In the genomic region with DNA sequence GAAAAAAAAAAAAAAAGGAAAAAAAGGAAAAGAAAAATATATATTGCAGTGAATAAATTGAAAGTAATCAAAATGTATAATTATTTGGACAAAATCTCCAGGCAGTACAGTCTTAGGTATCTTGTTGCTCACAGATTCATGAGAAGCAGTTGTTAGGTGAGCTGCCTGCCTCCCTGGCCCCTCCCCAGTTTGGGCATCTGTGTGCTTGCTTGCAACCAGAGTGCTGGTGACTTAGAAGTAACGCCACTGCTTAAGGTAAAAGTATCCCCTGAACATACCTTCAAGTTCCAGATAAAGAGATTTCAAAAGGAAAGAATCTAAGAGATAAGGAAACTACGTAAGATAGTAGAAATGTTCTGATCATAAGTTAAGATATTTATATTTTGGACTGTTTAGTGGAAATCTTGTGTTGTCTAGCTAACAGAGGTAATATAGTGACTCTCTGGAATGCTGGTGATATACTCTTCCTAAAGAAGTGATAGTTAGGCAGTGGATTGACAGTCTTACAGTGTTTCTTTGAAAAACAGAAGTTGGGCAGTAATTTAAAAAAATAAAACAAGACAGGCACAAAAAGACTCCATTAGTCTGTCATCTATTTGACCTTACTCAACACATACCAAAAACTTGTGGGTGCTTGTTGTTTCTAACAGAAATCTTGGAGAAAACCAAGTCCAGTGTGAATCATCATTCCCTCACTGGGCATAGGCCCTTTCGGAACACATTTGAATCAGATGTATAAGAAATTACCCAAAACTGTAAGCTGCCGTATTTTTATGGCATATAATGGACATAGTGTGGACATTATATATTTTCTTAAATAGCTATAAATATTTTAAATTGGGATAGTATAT, we compare ENCODE assay signal across 24 cellular contexts. TPM values are rescaled to one million over a fixed set of nuclear protein-coding genes. Genes with fewer than 3 reads are reported as not detected.
A peak's percentile ranks its signal among the peaks of the same experiment; 100 is the strongest.
DNase-seq lines count a peak whose midpoint lies in the region; ATAC-seq and TF ChIP-seq lines count a peak whose summit lies in the region.
"Had no signal": no experiment of that assay in that cellular context is flagged by ENCODE, and none has a peak within 500 bp of the region (broad histone marks: within the 10 kb centered on the region; RNA-seq: fewer than 3 reads in every experiment).

No MANE protein-coding gene starts in this region.

- H3K4me1 ChIP-seq in ACC112 (ENCODE audit: control insufficient read depth, insufficient read depth, low read length, unreplicated experiment) (peaks cover 36% of the 10 kb centered on the region), HEK293 (ENCODE audit: control insufficient read depth, insufficient read depth, low read length) (no peaks in the 10 kb centered on the region), foreskin keratinocyte (peaks cover 40% of the 10 kb centered on the region)
- H3K4me1 ChIP-seq: uterus had no signal

- no peak overlapping the region for H3K27ac Mint-ChIP-seq in activated T-helper 2 cell treated with anti-CD3 and anti-CD28 coated beads, Interferon-gamma antibody, Interleukin-2, Interleukin-4, amounts not matched to agents 10 μg/mL and 5 μg/mL and 100 μg/mL, durations not matched to agents 14 hours and 24 hours and 36 hours
- H3K27ac Mint-ChIP-seq: activated naive CD8-positive, alpha-beta T cell; stimulated activated naive CD8-positive, alpha-beta T cell treated with anti-CD3 and anti-CD28 coated beads, Interleukin-15, amount 100 ng/mL, for 72 hours had no signal

- in situ Hi-C loops in astrocyte of the spinal cord (cut with HindIII; ENCODE audit: low sequenced_read_pairs), result no loop called here

- peaks cover 1% of the 10 kb centered on the region for H3K4me1 Mint-ChIP-seq in activated T-helper 2 cell treated with anti-CD3 and anti-CD28 coated beads, Interferon-gamma antibody, Interleukin-2, Interleukin-4, amounts not matched to agents 10 μg/mL and 5 μg/mL and 100 μg/mL, durations not matched to agents 14 hours and 24 hours and 36 hours (ENCODE audit: low read depth)
- H3K4me1 Mint-ChIP-seq: stimulated activated naive CD8-positive, alpha-beta T cell treated with anti-CD3 and anti-CD28 coated beads, Interleukin-15, amount 100 ng/mL, for 72 hours had no signal

- intact Hi-C loops in activated T-helper 2 cell treated with anti-CD3 and anti-CD28 coated beads, Interferon-gamma antibody, Interleukin-2, Interleukin-4, amounts not matched to agents 10 μg/mL and 5 μg/mL and 100 μg/mL, durations not matched to agents 14 hours and 24 hours and 36 hours (cut with micrococcal nuclease), result no loop called here

- H3K4me3 ChIP-seq in ACC112 (ENCODE audit: low read depth, low read length), result no peak overlapping the region
- H3K4me3 ChIP-seq in HEK293 (ENCODE audit: low read depth, low read length), result no peak overlapping the region
- H3K4me3 ChIP-seq in astrocyte of the spinal cord (ENCODE audit: low read depth, low read length), result no peak overlapping the region
- H3K4me3 ChIP-seq: uterus had no signal

- H3K36me3 ChIP-seq in ACC112 (ENCODE audit: insufficient read depth, low read length), result no peaks in the 10 kb centered on the region
- H3K36me3 ChIP-seq in HEK293 (ENCODE audit: control insufficient read depth in 2 of 2, insufficient read depth in 1 of 2, low read length in 2 of 2), result no peaks in the 10 kb centered on the region
- H3K36me3 ChIP-seq: uterus had no signal

- no peaks in the 10 kb centered on the region for H3K27me3 ChIP-seq in ACC112 (ENCODE audit: insufficient read depth, low read length)
- H3K27me3 ChIP-seq in foreskin keratinocyte, result no peaks in the 10 kb centered on the region
- H3K27me3 ChIP-seq: uterus had no signal

- POLR2A ChIA-PET in HEK293 (lab: Yijun Ruan, JAX), result no interaction called here

- H3K9me3 Mint-ChIP-seq in activated T-helper 2 cell treated with anti-CD3 and anti-CD28 coated beads, Interferon-gamma antibody, Interleukin-2, Interleukin-4, amounts not matched to agents 10 μg/mL and 5 μg/mL and 100 μg/mL, durations not matched to agents 14 hours and 24 hours and 36 hours, result no peaks in the 10 kb centered on the region
- H3K9me3 Mint-ChIP-seq: stimulated activated naive CD8-positive, alpha-beta T cell treated with anti-CD3 and anti-CD28 coated beads, Interleukin-15, amount 100 ng/mL, for 72 hours had no signal

- peak; percentile 59 for DNase-seq in astrocyte of the spinal cord (ENCODE audit: low read depth, low spot score)
- peak; percentile 73 to 88 for DNase-seq in foreskin keratinocyte
- no peak for DNase-seq in activated T-helper 2 cell treated with anti-CD3 and anti-CD28 coated beads, Interferon-gamma antibody, Interleukin-2, Interleukin-4, amounts not matched to agents 10 μg/mL and 5 μg/mL and 100 μg/mL, durations not matched to agents 14 hours and 24 hours and 36 hours (ENCODE audit: low spot score)
- DNase-seq in GF-D8 (lab: John Stamatoyannopoulos, UW), result no peak
- DNase-seq: ACHN; activated CD4-positive, alpha-beta T cell treated with anti-CD3 and anti-CD28 coated beads for 1 hour; cerebellar nuclear complex; hippocampal formation; KG1; left colon; NCI-H1436 treated with DMSO at 0.1 percent for 48 hours; NCI-H446; posterior cingulate gyrus; Right ventricle myocardium superior; stimulated activated CD4-positive, alpha-beta T cell treated with anti-CD3 and anti-CD28 coated beads, Interleukin-12 subunit alpha, Interleukin-12 subunit beta, amount 100 ng/mL, for 4 hours; stimulated activated naive CD8-positive, alpha-beta T cell treated with anti-CD3 and anti-CD28 coated beads, Interleukin-15, amount 100 ng/mL, for 72 hours; uterus had no signal

- H3K27me3 Mint-ChIP-seq in activated T-helper 2 cell treated with anti-CD3 and anti-CD28 coated beads, Interferon-gamma antibody, Interleukin-2, Interleukin-4, amounts not matched to agents 10 μg/mL and 5 μg/mL and 100 μg/mL, durations not matched to agents 14 hours and 24 hours and 36 hours (ENCODE audit: low read depth), result no peaks in the 10 kb centered on the region
- H3K27me3 Mint-ChIP-seq: activated naive CD8-positive, alpha-beta T cell; stimulated activated naive CD8-positive, alpha-beta T cell treated with anti-CD3 and anti-CD28 coated beads, Interleukin-15, amount 100 ng/mL, for 72 hours had no signal

- TF ChIP-seq CTCF in HEK293 (tag by site-specific recombination; IDR thresholded peaks at IDR 0.05) (no peak), astrocyte of the spinal cord (IDR thresholded peaks at IDR 0.05; ENCODE audit: low read depth, low read length) (no peak), foreskin keratinocyte (conservative IDR thresholded peaks at IDR 0.05) (no peak)

- H3K36me3 Mint-ChIP-seq in activated T-helper 2 cell treated with anti-CD3 and anti-CD28 coated beads, Interferon-gamma antibody, Interleukin-2, Interleukin-4, amounts not matched to agents 10 μg/mL and 5 μg/mL and 100 μg/mL, durations not matched to agents 14 hours and 24 hours and 36 hours (ENCODE audit: low read depth), result no peaks in the 10 kb centered on the region

- ATAC-seq in foreskin keratinocyte (peak; percentile 82), GM18870 (IDR thresholded peaks at IDR 0.05; ENCODE audit: unreplicated experiment) (no peak), GM18861 (IDR thresholded peaks at IDR 0.05; ENCODE audit: unreplicated experiment) (no peak)
- ATAC-seq: left colon; stimulated activated naive CD8-positive, alpha-beta T cell treated with anti-CD3 and anti-CD28 coated beads, Interleukin-15, amount 100 ng/mL, for 72 hours had no signal

- no peak overlapping the region for H2AFZ ChIP-seq in ACC112 (ENCODE audit: low read length, unreplicated experiment)

- peaks cover 8% of the 10 kb centered on the region for H3K79me2 ChIP-seq in ACC112 (ENCODE audit: control insufficient read depth, insufficient read depth, low read length, unreplicated experiment)

- H3K9me3 ChIP-seq in HEK293 (ENCODE audit: control insufficient read depth, insufficient read depth, low read depth, low read length), result no peaks in the 10 kb centered on the region
- H3K9me3 ChIP-seq: uterus had no signal

- H3K27ac ChIP-seq in ACC112 (ENCODE audit: low read depth, low read length), result peak overlapping the region; percentile 73
- H3K27ac ChIP-seq in HEK293 (ENCODE audit: extremely low read depth, low read depth, low read length), result no peak overlapping the region
- peak overlapping the region; percentile 86 for H3K27ac ChIP-seq in foreskin keratinocyte
- H3K27ac ChIP-seq: HL-60, uterus had no signal

- H3K4me3 Mint-ChIP-seq in activated T-helper 2 cell treated with anti-CD3 and anti-CD28 coated beads, Interferon-gamma antibody, Interleukin-2, Interleukin-4, amounts not matched to agents 10 μg/mL and 5 μg/mL and 100 μg/mL, durations not matched to agents 14 hours and 24 hours and 36 hours (ENCODE audit: low read depth), result no peak overlapping the region
- H3K4me3 Mint-ChIP-seq: activated naive CD8-positive, alpha-beta T cell; stimulated activated naive CD8-positive, alpha-beta T cell treated with anti-CD3 and anti-CD28 coated beads, Interleukin-15, amount 100 ng/mL, for 72 hours had no signal

- CTCF ChIA-PET in HEK293 (lab: Yijun Ruan, JAX), result interaction anchor here (1.0 to 1.4 kb wide), 2 partner anchors 9 to 11 kb away, joined by 3 to 4 read pairs; no protein-coding TSS in a partner anchor

TF ChIP-seq in HEK293, 187 proteins besides CTCF, POLR2A, EP300 and RAD21 (continues in another document):
- TF ChIP-seq ZNF202 (tag by site-specific recombination; IDR thresholded peaks at IDR 0.05; ENCODE audit: borderline replicate concordance) (0 out of 2 replicates have a peak, but pooled peaks have one; percentile 56), ZNF114 (tag by site-specific recombination; IDR thresholded peaks at IDR 0.05) (no peak), ZNF544 (tag by site-specific recombination; IDR thresholded peaks at IDR 0.05) (no peak), ZFP41 (tag by site-specific recombination; IDR thresholded peaks at IDR 0.05; ENCODE audit: borderline replicate concordance) (no peak)
- TF ChIP-seq, protein P1, sequence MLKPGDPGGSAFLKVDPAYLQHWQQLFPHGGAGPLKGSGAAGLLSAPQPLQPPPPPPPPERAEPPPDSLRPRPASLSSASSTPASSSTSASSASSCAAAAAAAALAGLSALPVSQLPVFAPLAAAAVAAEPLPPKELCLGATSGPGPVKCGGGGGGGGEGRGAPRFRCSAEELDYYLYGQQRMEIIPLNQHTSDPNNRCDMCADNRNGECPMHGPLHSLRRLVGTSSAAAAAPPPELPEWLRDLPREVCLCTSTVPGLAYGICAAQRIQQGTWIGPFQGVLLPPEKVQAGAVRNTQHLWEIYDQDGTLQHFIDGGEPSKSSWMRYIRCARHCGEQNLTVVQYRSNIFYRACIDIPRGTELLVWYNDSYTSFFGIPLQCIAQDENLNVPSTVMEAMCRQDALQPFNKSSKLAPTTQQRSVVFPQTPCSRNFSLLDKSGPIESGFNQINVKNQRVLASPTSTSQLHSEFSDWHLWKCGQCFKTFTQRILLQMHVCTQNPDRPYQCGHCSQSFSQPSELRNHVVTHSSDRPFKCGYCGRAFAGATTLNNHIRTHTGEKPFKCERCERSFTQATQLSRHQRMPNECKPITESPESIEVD (tag by site-specific recombination; IDR thresholded peaks at IDR 0.05), result peak; percentile 30; the same call in 1 of the 2 replicates

RNA-seq across cellular contexts. Expression of a gene that starts 38.3 kb away (rescaled TPM):
- 0.14 and 0.21 TPM in 2 replicates for total RNA-seq in foreskin keratinocyte
- 0.12 and 0.17 TPM in 2 replicates for polyA plus RNA-seq in foreskin keratinocyte
- not detected in 2 replicates for total RNA-seq in activated T-helper 2 cell treated with anti-CD3 and anti-CD28 coated beads, Interferon-gamma antibody, Interleukin-2, Interleukin-4, amounts not matched to agents 10 μg/mL and 5 μg/mL and 100 μg/mL, durations not matched to agents 14 hours and 24 hours and 36 hours
- total RNA-seq: endothelial cell of umbilical vein, Right ventricle myocardium superior, uterus had no signal
- polyA plus RNA-seq: endothelial cell of umbilical vein had no signal

Comparison
In these comparisons a context has a peak if more than half of its experiments do, and no peak if none do; other contexts are left out.
1. DNase-seq: peak in astrocyte of the spinal cord (single experiment) and foreskin keratinocyte (2 of 2); none in activated T-helper 2 cell treated with anti-CD3 and anti-CD28 coated beads, Interferon-gamma antibody, Interleukin-2, Interleukin-4, amounts not matched to agents 10 μg/mL and 5 μg/mL and 100 μg/mL, durations not matched to agents 14 hours and 24 hours and 36 hours (single experiment) and GF-D8 (single experiment).